Comparison of ENCODE assay signal across 1 cellular context in the genomic region with DNA sequence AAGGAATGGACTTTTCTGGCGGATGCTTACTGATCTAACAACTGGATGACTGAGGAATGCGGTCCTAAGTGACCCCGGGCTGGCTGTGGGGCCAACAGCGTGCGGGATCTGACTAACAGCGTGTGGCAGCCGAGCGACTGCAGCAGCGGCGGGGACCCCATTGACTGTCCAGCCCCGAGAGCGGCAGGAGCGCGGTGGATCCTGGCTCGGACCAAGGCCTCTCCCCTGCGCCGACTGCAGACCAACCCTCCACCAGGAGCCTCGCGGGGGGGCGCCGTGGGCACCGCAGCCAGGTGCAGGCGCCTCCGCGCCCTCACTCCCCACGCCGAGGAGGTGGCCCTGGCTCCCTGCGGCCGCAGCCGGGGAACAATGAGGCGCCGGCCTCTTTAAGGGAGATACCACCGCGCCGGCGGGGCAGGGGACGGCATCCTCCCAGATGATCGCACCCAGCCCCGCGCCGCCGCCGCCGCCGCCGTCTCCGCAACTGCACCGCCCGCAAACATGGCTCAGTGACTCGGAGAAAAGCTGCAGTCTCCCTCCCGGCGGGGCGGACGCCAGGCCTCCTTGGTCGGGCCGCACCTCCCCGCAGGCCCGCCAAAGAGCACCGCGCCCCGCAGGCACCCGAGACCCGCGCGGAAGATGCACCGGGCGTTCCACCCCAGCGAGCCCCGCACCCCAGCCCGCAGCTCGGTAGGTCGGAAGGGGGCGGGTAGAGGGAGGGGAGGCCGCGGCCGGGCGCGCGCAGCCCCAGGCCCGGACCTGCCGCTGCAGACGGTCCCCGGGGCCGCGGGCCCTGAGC.
A peak's percentile ranks its signal among the peaks of the same experiment; 100 is the strongest.
TF ChIP-seq lines count a peak whose summit lies in the region.

No MANE protein-coding gene starts in this region.

TF ChIP-seq in HepG2, 621 proteins besides CTCF, POLR2A, EP300 and RAD21 (continued from another document):
- peak; percentile 81; the same call in 1 of the 2 replicates for TF ChIP-seq CAMTA2 (CRISPR knock-in tag; IDR thresholded peaks at IDR 0.05; ENCODE audit: borderline replicate concordance)
- peak; percentile 42; the same call in 1 of the 2 replicates for TF ChIP-seq ZNF619 (CRISPR knock-in tag; IDR thresholded peaks at IDR 0.05)
